Comparison of ENCODE assay signal across 16 cellular contexts in the genomic region with DNA sequence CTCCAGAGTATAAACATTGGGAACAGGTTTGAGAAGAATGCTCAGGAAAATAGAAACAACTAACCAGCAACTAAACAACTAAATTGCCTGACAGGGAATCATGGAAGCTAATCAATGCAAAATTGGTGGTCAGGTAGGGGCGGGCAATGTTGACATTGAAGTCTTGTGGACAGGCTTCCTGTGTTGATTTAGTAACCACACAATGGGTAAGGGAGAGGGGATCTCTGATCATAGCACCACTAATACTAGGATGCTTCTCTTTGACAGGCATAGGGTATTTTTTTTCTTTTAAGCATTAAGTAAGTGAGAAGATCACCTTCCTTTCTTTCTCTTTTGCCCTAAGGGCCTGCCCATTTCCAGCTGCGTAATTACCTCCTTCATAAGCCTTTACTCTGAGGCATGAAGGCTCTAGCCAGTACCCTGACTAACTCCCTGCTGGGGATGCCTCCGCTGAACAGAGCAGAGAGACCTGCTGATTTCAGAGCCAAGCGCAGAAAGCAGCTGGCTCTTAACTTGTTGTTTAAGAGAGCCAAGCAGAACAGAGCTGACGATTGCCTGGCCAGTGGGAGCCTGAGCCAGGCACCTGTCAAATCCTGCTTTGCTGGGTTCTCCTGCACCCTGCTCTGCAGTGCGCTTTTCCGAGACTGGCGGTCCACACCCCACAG.
DNase-seq lines count a peak whose midpoint lies in the region; ATAC-seq and TF ChIP-seq lines count a peak whose summit lies in the region.
"Had no signal": no experiment of that assay in that cellular context is flagged by ENCODE, and none has a peak within 500 bp of the region (broad histone marks: within the 10 kb centered on the region; RNA-seq: fewer than 3 reads in every experiment).

No MANE protein-coding gene starts in this region.

- H3F3A ChIP-seq in PC-9 (ENCODE audit: insufficient read depth, low read depth) = no peaks in the 10 kb centered on the region

- no peaks in the 10 kb centered on the region; the same call in 1 of the 2 replicates for H3K9me2 ChIP-seq in PC-9 (ENCODE audit: insufficient read depth)

- H3K27me3 ChIP-seq in SJCRH30 = no peaks in the 10 kb centered on the region
- H3K27me3 ChIP-seq in PC-9 (ENCODE audit: insufficient read depth, low read depth) = peaks cover 28% of the 10 kb centered on the region
- H3K27me3 ChIP-seq: ovary, stomach, uterus had no signal

- H4K20me1 ChIP-seq in PC-9 (ENCODE audit: insufficient read depth) = no peaks in the 10 kb centered on the region

- no peak overlapping the region for H2AFZ ChIP-seq in PC-9

- H3K4me3 ChIP-seq in SJCRH30 = no peak overlapping the region
- H3K4me3 ChIP-seq in PC-9 = no peak overlapping the region
- H3K4me3 ChIP-seq: mucosa of descending colon, ovary, stomach, uterus had no signal

- POLR2A ChIA-PET in PC-9 (lab: Charles Lee; ENCODE audit: unreplicated experiment) = no interaction called here

- no peaks in the 10 kb centered on the region for H3K36me3 ChIP-seq in SJCRH30
- H3K36me3 ChIP-seq in PC-9 (ENCODE audit: low read depth) = no peaks in the 10 kb centered on the region
- H3K36me3 ChIP-seq: ovary, stomach, uterus had no signal

- H3K27ac ChIP-seq in SJCRH30 = no peak overlapping the region
- no peak overlapping the region for H3K27ac ChIP-seq in PC-9
- H3K27ac ChIP-seq: ovary, stomach, uterus had no signal

- ATAC-seq in GM21723 (IDR thresholded peaks at IDR 0.05; ENCODE audit: unreplicated experiment) = no peak
- ATAC-seq: mucosa of descending colon, PC-3 had no signal

- CTCF ChIA-PET in PC-9 (lab: Charles Lee) = no interaction called here

- H3K79me2 ChIP-seq in PC-9 (ENCODE audit: low read depth) = no peaks in the 10 kb centered on the region

- intact Hi-C loops in PC-9 (cut with micrococcal nuclease; ENCODE audit: unreplicated experiment) = no loop called here

- H3K9me3 ChIP-seq in SJCRH30 (replicated peaks) (no peaks in the 10 kb centered on the region), PC-9 (ENCODE audit: insufficient read depth, low read depth) (no peaks in the 10 kb centered on the region)
- H3K9me3 ChIP-seq: mucosa of descending colon, ovary, stomach, uterus had no signal

- peaks cover 17% of the 10 kb centered on the region for H3K4me1 ChIP-seq in SJCRH30
- H3K4me1 ChIP-seq in PC-9 (replicated peaks; ENCODE audit: insufficient read depth) = no peaks in the 10 kb centered on the region
- H3K4me1 ChIP-seq: stomach, uterus had no signal

- H3K4me2 ChIP-seq in PC-9 = no peak overlapping the region

- DNase-seq in COR-L47 (lab: John Stamatoyannopoulos, UW) (peak; percentile 91), NCI-H1417 treated with DMSO at 0.1 percent for 48 hours (lab: John Stamatoyannopoulos, UW) (peak; percentile 72), SJCRH30 (peak; percentile 34 to 51), islet precursor cell (peak; percentile 93), globus pallidus (ENCODE audit: low spot score) (no peak), H4 (ENCODE audit: low spot score) (no peak), PC-9 (no peak)
- DNase-seq: ACHN; CD8-positive, alpha-beta memory T cell; mucosa of descending colon; NCI-H226; PC-3; stomach; uterus had no signal

- BruUV-seq in PC-9 (replicated peaks; lab: Mats Ljungman, UMichigan) = no TSS peak

- no peak for TF ChIP-seq CTCF in PC-9 (conservative IDR thresholded peaks at IDR 0.05)

Comparison
In these comparisons a context has a peak if more than half of its experiments do, and no peak if none do; other contexts are left out.
1. DNase-seq: peak in COR-L47 (single experiment), NCI-H1417 treated with DMSO at 0.1 percent for 48 hours (single experiment), SJCRH30 (2 of 2) and islet precursor cell (single experiment); none in globus pallidus (single experiment), H4 (single experiment) and PC-9 (0 of 2).